In genomic region chr6:17455919-17456318, GRCh38 we compare ENCODE assay signal across 32 cellular contexts.
"Had no signal": no experiment of that assay in that cellular context is flagged by ENCODE, and none has a peak within 500 bp of the region (broad histone marks: within the 10 kb centered on the region; RNA-seq: fewer than 3 reads in every experiment).

No MANE protein-coding gene starts in this region.

- H3K27ac Mint-ChIP-seq: immature natural killer cell; mesothelial cell of epicardium; naive B cell; neural progenitor cell; stimulated activated naive B cell treated with anti-CD40 and anti-IgM and Interleukin-4, amounts not matched to agents 10 μg/mL and 1 μg/mL and 100 μg/mL, for 72 hours had no signal

- H3K36me3 ChIP-seq: heart left ventricle, left lung, lower lobe of right lung, neural progenitor cell, neutrophil, pancreas, stomach, thyroid gland, transverse colon, uterus had no signal

- H3K27me3 ChIP-seq: heart left ventricle, left lung, neural progenitor cell, pancreas, stomach, testis, thyroid gland, transverse colon, uterus had no signal

- H3K9me3 Mint-ChIP-seq: immature natural killer cell; naive B cell; stimulated activated naive B cell treated with anti-CD40 and anti-IgM and Interleukin-4, amounts not matched to agents 10 μg/mL and 1 μg/mL and 100 μg/mL, for 72 hours had no signal

- H3K27me3 Mint-ChIP-seq: naive B cell; stimulated activated naive B cell treated with anti-CD40 and anti-IgM and Interleukin-4, amounts not matched to agents 10 μg/mL and 1 μg/mL and 100 μg/mL, for 72 hours had no signal

- DNase-seq: heart left ventricle; hypothalamus; immature natural killer cell; kidney; left lung; lower lobe of right lung; mammary epithelial cell; mesendoderm; naive B cell; occipital lobe; pancreas; posterior cingulate gyrus; retina; right cardiac atrium; stimulated activated CD4-positive, alpha-beta T cell treated with anti-CD3 and anti-CD28 coated beads, Interleukin-12 subunit alpha, Interleukin-12 subunit beta, amount 100 ng/mL, for 4 hours; stimulated activated CD4-positive, alpha-beta T cell treated with anti-CD3 and anti-CD28 coated beads, Interleukin-15, amount 100 ng/mL, for 24 hours; stimulated activated CD4-positive, alpha-beta T cell treated with anti-CD3 and anti-CD28 coated beads, Interleukin-2, amount 100 ng/mL, for 24 hours; stimulated activated CD4-positive, alpha-beta T cell treated with anti-CD3 and anti-CD28 coated beads, Interleukin-4, amount 100 ng/mL, for 1 hour; stimulated activated naive B cell treated with anti-CD40 and anti-IgM and Interleukin-4, amounts not matched to agents 10 μg/mL and 1 μg/mL and 100 μg/mL, for 72 hours; stimulated activated naive CD8-positive, alpha-beta T cell treated with anti-CD3 and anti-CD28 coated beads, Interleukin-15, Interleukin-2, amounts not matched to agents 100 U/mL and 50 U/mL, for 24 hours; stomach; testis; uterus had no signal

- H3K9me3 ChIP-seq: heart left ventricle, left lung, lower lobe of right lung, neutrophil, pancreas, prostate gland, stomach, testis, thyroid gland, transverse colon, uterus had no signal

- H3K27ac ChIP-seq: heart left ventricle, left lung, lower lobe of right lung, neural progenitor cell, neutrophil, pancreas, prostate gland, stomach, testis, transverse colon, uterus had no signal

- H3K4me3 Mint-ChIP-seq: immature natural killer cell; mesothelial cell of epicardium; naive B cell; nephron; neural progenitor cell; stimulated activated naive B cell treated with anti-CD40 and anti-IgM and Interleukin-4, amounts not matched to agents 10 μg/mL and 1 μg/mL and 100 μg/mL, for 72 hours had no signal

- H3K4me3 ChIP-seq: heart left ventricle, left lung, lower lobe of right lung, neural progenitor cell, pancreas, prostate gland, skin epidermis, stomach, testis, thyroid gland, transverse colon, uterus had no signal

- ATAC-seq: heart left ventricle; lower lobe of right lung; pancreas; right cardiac atrium; sciatic nerve; stimulated activated naive B cell treated with anti-CD40 and anti-IgM and Interleukin-4, amounts not matched to agents 10 μg/mL and 1 μg/mL and 100 μg/mL, for 72 hours; stimulated activated naive CD8-positive, alpha-beta T cell treated with anti-CD3 and anti-CD28 coated beads, Interleukin-15, Interleukin-2, amounts not matched to agents 100 U/mL and 50 U/mL, for 24 hours had no signal

- H3K4me1 ChIP-seq: left lung, lower lobe of right lung, pancreas, prostate gland, stomach, testis, transverse colon, uterus had no signal

- H3K36me3 Mint-ChIP-seq: immature natural killer cell; naive B cell; stimulated activated naive B cell treated with anti-CD40 and anti-IgM and Interleukin-4, amounts not matched to agents 10 μg/mL and 1 μg/mL and 100 μg/mL, for 72 hours had no signal

- H3K4me1 Mint-ChIP-seq: immature natural killer cell, naive B cell had no signal
